8 cellular contexts compared by ENCODE assay signal in the genomic region with DNA sequence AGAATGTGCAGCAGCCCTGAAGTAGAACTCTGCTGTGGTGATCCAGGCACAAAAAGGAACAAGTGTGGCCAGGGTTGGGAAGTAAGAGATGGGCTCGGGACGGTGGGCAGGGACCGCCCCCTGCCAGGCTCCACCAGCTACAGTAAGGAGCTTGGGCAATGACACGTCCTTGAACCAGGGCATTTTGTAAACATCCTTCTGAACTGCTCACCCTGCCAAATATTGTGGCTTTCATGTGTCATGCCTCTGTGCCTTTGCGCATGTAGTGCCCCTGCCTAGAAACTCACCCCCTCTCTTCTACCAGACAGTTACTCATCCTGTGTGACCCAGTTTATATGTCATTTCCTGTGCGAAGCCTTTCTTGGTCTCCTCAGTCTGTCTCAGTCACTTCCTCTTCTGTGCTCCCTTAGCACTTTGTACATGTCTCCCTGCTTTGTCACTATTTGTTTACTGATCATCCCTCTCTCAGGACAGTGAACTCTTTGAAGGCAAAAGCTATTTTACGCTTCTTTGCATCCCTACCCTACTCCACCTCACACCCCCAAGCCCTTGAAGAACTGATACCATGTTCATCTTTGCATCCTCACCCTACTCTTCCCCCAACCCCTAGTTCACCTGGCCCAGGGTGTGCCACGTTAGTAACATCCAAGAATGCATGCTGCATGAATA.
DNase-seq lines count a peak whose midpoint lies in the region; ATAC-seq lines count a peak whose summit lies in the region.

No MANE protein-coding gene starts in this region.

- no peaks in the 10 kb centered on the region for H3K27me3 Mint-ChIP-seq in activated naive CD4-positive, alpha-beta T cell treated with anti-CD3 and anti-CD28 coated beads, Interleukin-2, amount 50 U/mL, for 24 hours

- peak overlapping the region; percentile 99 for H3K27ac Mint-ChIP-seq in activated naive CD4-positive, alpha-beta T cell treated with anti-CD3 and anti-CD28 coated beads, Interleukin-2, amount 50 U/mL, for 24 hours

- peaks cover 7% of the 10 kb centered on the region for H3K36me3 Mint-ChIP-seq in activated naive CD4-positive, alpha-beta T cell treated with anti-CD3 and anti-CD28 coated beads, Interleukin-2, amount 50 U/mL, for 24 hours

- peaks cover 95% of the 10 kb centered on the region for H3K4me1 Mint-ChIP-seq in activated naive CD4-positive, alpha-beta T cell treated with anti-CD3 and anti-CD28 coated beads, Interleukin-2, amount 50 U/mL, for 24 hours

- ATAC-seq in GM19025 (IDR thresholded peaks at IDR 0.05; ENCODE audit: low read depth, unreplicated experiment) (peak; percentile 100), HG03139 (IDR thresholded peaks at IDR 0.05; ENCODE audit: unreplicated experiment) (peak; percentile 100)

- peak; percentile 54 for DNase-seq in SKM-1 treated with dmso at 0.1 percent for 144 hours (lab: John Stamatoyannopoulos, UW; ENCODE audit: unreplicated experiment)
- peak; percentile 99 for DNase-seq in kidney tubule cell (ENCODE audit: low spot score)
- DNase-seq in stimulated activated CD8-positive, alpha-beta memory T cell treated with anti-CD3 and anti-CD28 coated beads, Interleukin-12 subunit alpha, Interleukin-12 subunit beta, amount 100 ng/mL, for 24 hours (ENCODE audit: extremely low read depth), result peak; percentile 44
- no peak for DNase-seq in OCI-M1 (lab: John Stamatoyannopoulos, UW)
- no peak for DNase-seq in NCI-H345 treated with DMSO at 0.1 percent for 48 hours (lab: John Stamatoyannopoulos, UW; ENCODE audit: unreplicated experiment)

- peak overlapping the region; percentile 79 for H3K4me3 Mint-ChIP-seq in activated naive CD4-positive, alpha-beta T cell treated with anti-CD3 and anti-CD28 coated beads, Interleukin-2, amount 50 U/mL, for 24 hours

- H3K9me3 Mint-ChIP-seq in activated naive CD4-positive, alpha-beta T cell treated with anti-CD3 and anti-CD28 coated beads, Interleukin-2, amount 50 U/mL, for 24 hours, result peaks cover 14% of the 10 kb centered on the region

Comparison
In these comparisons a context has a peak if more than half of its experiments do, and no peak if none do; other contexts are left out.
1. DNase-seq: peak in SKM-1 treated with dmso at 0.1 percent for 144 hours (single experiment), kidney tubule cell (single experiment) and stimulated activated CD8-positive, alpha-beta memory T cell treated with anti-CD3 and anti-CD28 coated beads, Interleukin-12 subunit alpha, Interleukin-12 subunit beta, amount 100 ng/mL, for 24 hours (single experiment); none in OCI-M1 (single experiment) and NCI-H345 treated with DMSO at 0.1 percent for 48 hours (single experiment).